16 cellular contexts compared by ENCODE assay signal in genomic region chr7:101626069-101626671, GRCh38. TPM values are rescaled to one million over a fixed set of nuclear protein-coding genes. Genes with fewer than 3 reads are reported as not detected.
DNase-seq lines count a peak whose midpoint lies in the region; ATAC-seq and TF ChIP-seq lines count a peak whose summit lies in the region.
"Had no signal": no experiment of that assay in that cellular context is flagged by ENCODE, and none has a peak within 500 bp of the region (broad histone marks: within the 10 kb centered on the region; RNA-seq: fewer than 3 reads in every experiment).

No MANE protein-coding gene starts in this region.

- peak overlapping the region in 3 of 5 experiments; percentile 20 to 85 (median 24) for H3K27ac Mint-ChIP-seq in brain
- H3K27ac Mint-ChIP-seq: CD8-positive, alpha-beta T cell; IgD-negative memory B cell had no signal

- H4K20me1 ChIP-seq in KMS-11 (ENCODE audit: insufficient read depth), result no peaks in the 10 kb centered on the region

- peak overlapping the region; percentile 53 for H3K56ac ChIP-seq in mesendoderm (ENCODE audit: low read length)

- H3K4me1 ChIP-seq in KMS-11 (ENCODE audit: low read depth, poor library complexity, severe bottlenecking) (no peaks in the 10 kb centered on the region), mesendoderm (ENCODE audit: control insufficient read depth, low read depth, low read length) (peaks cover 2% of the 10 kb centered on the region)

- H3K9me3 Mint-ChIP-seq in brain, result no peaks in the 10 kb centered on the region
- H3K9me3 Mint-ChIP-seq: CD8-positive, alpha-beta T cell; IgD-negative memory B cell had no signal

- no peak overlapping the region for H2BK15ac ChIP-seq in mesendoderm (replicated peaks; ENCODE audit: low read depth)

- no peaks in the 10 kb centered on the region for H3K27me3 Mint-ChIP-seq in brain

- H3K79me2 ChIP-seq in KMS-11 (ENCODE audit: insufficient read depth, low read depth) (no peaks in the 10 kb centered on the region), mesendoderm (ENCODE audit: control insufficient read depth, insufficient read depth, low read length) (no peaks in the 10 kb centered on the region)

- no peak overlapping the region for H3K4me3 ChIP-seq in KMS-11 (IDR thresholded peaks at IDR 0.05; ENCODE audit: insufficient read depth, low read depth, low read length)
- no peak overlapping the region for H3K4me3 ChIP-seq in mesendoderm (ENCODE audit: low read length)
- H3K4me3 ChIP-seq: GM12878 had no signal

- H3K4ac ChIP-seq in mesendoderm (ENCODE audit: low read depth, low read length), result peak overlapping the region; percentile 64

- H4K8ac ChIP-seq in mesendoderm (ENCODE audit: low read depth, low read length), result no peak overlapping the region

- H3K4me1 Mint-ChIP-seq in brain, result peaks cover 39% of the 10 kb centered on the region

- H3K79me1 ChIP-seq in mesendoderm (ENCODE audit: low read length), result no peaks in the 10 kb centered on the region

- H2AK5ac ChIP-seq in mesendoderm (ENCODE audit: low read length), result no peak overlapping the region

- H2BK5ac ChIP-seq in mesendoderm (ENCODE audit: low read length), result no peak overlapping the region

- no peak overlapping the region for H4K5ac ChIP-seq in mesendoderm (ENCODE audit: low read length)

- no peaks in the 10 kb centered on the region for H3K36me3 Mint-ChIP-seq in brain
- H3K36me3 Mint-ChIP-seq: CD8-positive, alpha-beta T cell; IgD-negative memory B cell had no signal

- H3K36me3 ChIP-seq in KMS-11 (ENCODE audit: insufficient read depth), result no peaks in the 10 kb centered on the region
- H3K36me3 ChIP-seq in mesendoderm (ENCODE audit: control insufficient read depth, insufficient read depth, low read length), result no peaks in the 10 kb centered on the region

- TF ChIP-seq CTCF in KMS-11 (conservative IDR thresholded peaks at IDR 0.05; ENCODE audit: low read depth, low read length), result no peak
- no peak for TF ChIP-seq CTCF in brain (conservative IDR thresholded peaks at IDR 0.05)

- H3K27ac ChIP-seq in KMS-11 (no peak overlapping the region), mesendoderm (ENCODE audit: low read depth, low read length) (no peak overlapping the region)

- WGBS in mesendoderm (ENCODE audit: extremely low coverage, insufficient coverage, low lambda C conversion rate), result no CpG with 5 or more reads among the region's 15 CpGs

- no peak for ATAC-seq in HG02973 (IDR thresholded peaks at IDR 0.05; ENCODE audit: unreplicated experiment)
- ATAC-seq: CD8-positive, alpha-beta T cell; GM12878 had no signal

- H2AFZ ChIP-seq in KMS-11 (ENCODE audit: low read depth), result peak overlapping the region; percentile 6; the same call in 1 of the 2 replicates

- H3K23ac ChIP-seq in mesendoderm (ENCODE audit: low read length), result no peak overlapping the region

- peak overlapping the region; percentile 43 for H3K18ac ChIP-seq in mesendoderm (ENCODE audit: low read length)

- no peak overlapping the region for H3K4me2 ChIP-seq in KMS-11
- H3K4me2 ChIP-seq in mesendoderm (ENCODE audit: low read length), result no peak overlapping the region

- peak overlapping the region in 1 of 5 experiments; percentile 23 for H3K4me3 Mint-ChIP-seq in brain
- H3K4me3 Mint-ChIP-seq: CD8-positive, alpha-beta T cell; IgD-negative memory B cell had no signal

- H3K9ac ChIP-seq in KMS-11 (no peak overlapping the region), mesendoderm (ENCODE audit: low read length) (no peak overlapping the region)

- peak; percentile 14 for DNase-seq in NCI-H2227 treated with DMSO at 0.1 percent for 48 hours (lab: John Stamatoyannopoulos, UW)
- no peak for DNase-seq in NCI-H2227 (lab: John Stamatoyannopoulos, UW; ENCODE audit: unreplicated experiment)
- DNase-seq in mesendoderm, result peak; percentile 62
- no peak for DNase-seq in middle frontal gyrus (ENCODE audit: extremely low spot score, low spot score)
- DNase-seq in MV-4-11 (lab: John Stamatoyannopoulos, UW), result no peak
- DNase-seq: 8988T; CD8-positive, alpha-beta T cell; DMS79 treated with DMSO at 0.1 percent for 48 hours; GDM1; NCI-H1930; NCI-H510A treated with DMSO at 0.1 percent for 48 hours had no signal

- no peak overlapping the region for H2BK120ac ChIP-seq in mesendoderm (ENCODE audit: low read depth, low read length)

- H3K27me3 ChIP-seq in KMS-11 (ENCODE audit: insufficient read depth, low read depth), result peaks cover 28% of the 10 kb centered on the region
- H3K27me3 ChIP-seq in mesendoderm (ENCODE audit: insufficient read depth, low read length, poor library complexity), result no peaks in the 10 kb centered on the region

RNA-seq across cellular contexts. Expression of gene MYL10, which starts 2.9 kb away (rescaled TPM):
- polyA plus RNA-seq in brain (ENCODE audit: insufficient read depth, low read depth, low replicate concordance), result not detected
- polyA plus RNA-seq in mesendoderm (2013, experiment 1 of 2), result 3.1 TPM
- polyA plus RNA-seq in mesendoderm (2013, experiment 2 of 2), result 2.5 TPM
- polyA plus RNA-seq: GM12878, IgD-negative memory B cell had no signal

Comparison
In these comparisons a context has a peak if more than half of its experiments do, and no peak if none do; other contexts are left out.
1. DNase-seq: peak in NCI-H2227 treated with DMSO at 0.1 percent for 48 hours (single experiment) and mesendoderm (single experiment); none in NCI-H2227 (single experiment), middle frontal gyrus (single experiment) and MV-4-11 (single experiment).